Comparison of ENCODE assay signal across 9 cellular contexts in genomic region chr2:85325466-85325811, GRCh38. TPM values are rescaled to one million over a fixed set of nuclear protein-coding genes. Genes with fewer than 3 reads are reported as not detected.
DNase-seq lines count a peak whose midpoint lies in the region; ATAC-seq, FAIRE-seq and TF ChIP-seq lines count a peak whose summit lies in the region.
"Had no signal": no experiment of that assay in that cellular context is flagged by ENCODE, and none has a peak within 500 bp of the region (broad histone marks: within the 10 kb centered on the region; RNA-seq: fewer than 3 reads in every experiment).

No MANE protein-coding gene starts in this region.

- H3K9me3 Mint-ChIP-seq in CD4-positive, alpha-beta T cell: no peaks in the 10 kb centered on the region
- no peaks in the 10 kb centered on the region for H3K9me3 Mint-ChIP-seq in endothelial cell (ENCODE audit: unreplicated experiment)

- no peak overlapping the region for H2AFZ ChIP-seq in PC-9

- no peaks in the 10 kb centered on the region for H3K9me3 ChIP-seq in CD4-positive, alpha-beta T cell (ENCODE audit: control insufficient read depth, low read length)
- H3K9me3 ChIP-seq in PC-9 (ENCODE audit: insufficient read depth, low read depth): no peaks in the 10 kb centered on the region
- H3K9me3 ChIP-seq in pancreas: no peaks in the 10 kb centered on the region

- H3K4me1 ChIP-seq in PC-9 (replicated peaks; ENCODE audit: insufficient read depth) (peaks cover 30% of the 10 kb centered on the region), pancreas (peaks cover 14 to 25% (median 20%) of the 10 kb centered on the region in 3 donors)

- 53 to 56% methylated on average over 9 of the region's 9 CpGs for WGBS in pancreas, 2 donors

- peak overlapping the region; percentile 96 for H3K4me3 Mint-ChIP-seq in CD4-positive, alpha-beta T cell
- H3K4me3 Mint-ChIP-seq in endothelial cell (ENCODE audit: unreplicated experiment): peak overlapping the region; percentile 100

- H3F3A ChIP-seq in PC-9 (ENCODE audit: insufficient read depth, low read depth): peaks cover 19% of the 10 kb centered on the region; the same call in 1 of the 2 replicates

- no peak for FAIRE-seq in pancreas (lab: Jason Lieb, UNC)
- FAIRE-seq: GM18507 had no signal

- H3K4me2 ChIP-seq in PC-9: peak overlapping the region; percentile 96

- peak overlapping the region; percentile 97 for H3K27ac ChIP-seq in CD4-positive, alpha-beta T cell (ENCODE audit: low read depth, low read length)
- H3K27ac ChIP-seq in PC-9 (0 out of 2 replicates have a peak overlapping the region, but pooled peaks have one; percentile 6), pancreas (peak overlapping the region in 3 of 4 donors; percentile 5 to 42 (median 41))

- H3K4me3 ChIP-seq in PC-9 (peak overlapping the region; percentile 93), pancreas (peak overlapping the region in 3 of 4 donors; percentile 49 to 71 (median 50))

- DNase-seq in CD4-positive, alpha-beta T cell: no peak
- DNase-seq in PC-9: no peak
- no peak for DNase-seq in endothelial cell (ENCODE audit: low spot score)
- no peak for DNase-seq in pancreas
- DNase-seq in GM10266 (ENCODE audit: extremely low spot score): no peak
- DNase-seq in NCI-H1092 treated with DMSO at 0.1 percent for 48 hours (lab: John Stamatoyannopoulos, UW): no peak
- no peak for DNase-seq in SW480 (ENCODE audit: low spot score)

- no peaks in the 10 kb centered on the region for H3K27me3 ChIP-seq in CD4-positive, alpha-beta T cell (ENCODE audit: control insufficient read depth, insufficient read depth, low read length)
- H3K27me3 ChIP-seq in PC-9 (ENCODE audit: insufficient read depth, low read depth) (no peaks in the 10 kb centered on the region), pancreas (no peaks in the 10 kb centered on the region)

- BruUV-seq in PC-9 (replicated peaks; lab: Mats Ljungman, UMichigan): no TSS peak

- POLR2A ChIA-PET in CD4-positive, alpha-beta T cell (lab: Charles Lee): interaction anchor here (0.6 to 4.7 kb wide), 9 partner anchors 11 to 781 kb away, joined by 4 to 216 read pairs (median 24); partner anchors contain the start of genes ELMOD3, MAT2A, POLR1A and PTCD3
- POLR2A ChIA-PET in PC-9 (lab: Charles Lee; ENCODE audit: unreplicated experiment): interaction anchor here (0.6 kb wide), 1 partner anchor 25 kb away, joined by 3 read pairs; no protein-coding TSS in a partner anchor

- peaks cover 83% of the 10 kb centered on the region for H3K36me3 Mint-ChIP-seq in CD4-positive, alpha-beta T cell (ENCODE audit: low read depth)
- peaks cover 55% of the 10 kb centered on the region for H3K36me3 Mint-ChIP-seq in endothelial cell (ENCODE audit: low read depth, unreplicated experiment)

- intact Hi-C loops in CD4-positive, alpha-beta T cell (cut with DNase I, micrococcal nuclease): loop anchor here in 1 of 2 experiments (5.0 kb wide), 2 partner anchors 212 to 227 kb away; partner anchors contain the start of gene MAT2A
- intact Hi-C loops in PC-9 (cut with micrococcal nuclease; ENCODE audit: unreplicated experiment) (loop anchor here (5.0 kb wide), 2 partner anchors 87 to 227 kb away; partner anchors contain the start of gene CAPG), pancreas (cut with DNase I) (no loop called here)

- peaks cover 49% of the 10 kb centered on the region for H3K36me3 ChIP-seq in PC-9 (ENCODE audit: low read depth)
- H3K36me3 ChIP-seq in pancreas: peaks cover 3 to 41% (median 17%) of the 10 kb centered on the region in 3 donors

- H3K79me2 ChIP-seq in PC-9 (ENCODE audit: low read depth): peaks cover 64% of the 10 kb centered on the region

- TF ChIP-seq CTCF in CD4-positive, alpha-beta T cell (IDR thresholded peaks at IDR 0.05): no peak
- no peak for TF ChIP-seq CTCF in PC-9 (conservative IDR thresholded peaks at IDR 0.05)
- no peak for TF ChIP-seq CTCF in endothelial cell (IDR thresholded peaks at IDR 0.05; ENCODE audit: unreplicated experiment)
- TF ChIP-seq CTCF in pancreas (IDR thresholded peaks at IDR 0.05): no peak
- no peak for TF ChIP-seq CTCF in GM10266 (IDR thresholded peaks at IDR 0.05; ENCODE audit: control insufficient read depth, insufficient read depth, low read depth, missing control alignments)

- no peaks in the 10 kb centered on the region for H3K27me3 Mint-ChIP-seq in CD4-positive, alpha-beta T cell
- peaks cover 13% of the 10 kb centered on the region for H3K27me3 Mint-ChIP-seq in endothelial cell (ENCODE audit: unreplicated experiment)

- H4K20me1 ChIP-seq in PC-9 (ENCODE audit: insufficient read depth): peaks cover 46% of the 10 kb centered on the region

- H3K4me1 Mint-ChIP-seq in CD4-positive, alpha-beta T cell (ENCODE audit: low read depth): peaks cover 80% of the 10 kb centered on the region
- peaks cover 51% of the 10 kb centered on the region for H3K4me1 Mint-ChIP-seq in endothelial cell (ENCODE audit: unreplicated experiment)

- 0 out of 2 replicates have a peak, but pooled peaks cover 3% of the 10 kb centered on the region for H3K9me2 ChIP-seq in PC-9 (ENCODE audit: insufficient read depth)

- CTCF ChIA-PET in CD4-positive, alpha-beta T cell (lab: Charles Lee): no interaction called here
- CTCF ChIA-PET in PC-9 (lab: Charles Lee): no interaction called here

- peak overlapping the region; percentile 97 for H3K27ac Mint-ChIP-seq in CD4-positive, alpha-beta T cell
- no peak overlapping the region for H3K27ac Mint-ChIP-seq in endothelial cell (ENCODE audit: unreplicated experiment)

- ATAC-seq in CD4-positive, alpha-beta T cell (ENCODE audit: poor library complexity): no peak
- no peak for ATAC-seq in pancreas
- ATAC-seq in GM19395 (IDR thresholded peaks at IDR 0.05; ENCODE audit: unreplicated experiment): no peak

RNA-seq across cellular contexts. Expression of gene TGOLN2, which starts 2.4 kb away (rescaled TPM):
- 100 to 1,000 TPM; 172 to 175 TPM for total RNA-seq in CD4-positive, alpha-beta T cell
- 86.1 and 87.2 TPM in 2 replicates for total RNA-seq in PC-9 (2021)
- total RNA-seq in endothelial cell (ENCODE audit: unreplicated experiment): 83.1 TPM
- total RNA-seq in pancreas: 10 to 100 TPM; 33.1 to 74.7 (median 43.1) TPM
- polyA plus RNA-seq in pancreas: 10 to 100 TPM; 17.7 to 33.7 TPM

RNA-seq across cellular contexts. Expression of gene RETSAT, which starts 28.9 kb away (rescaled TPM):
- 10 to 100 TPM; 19.2 to 22.2 TPM for total RNA-seq in CD4-positive, alpha-beta T cell
- total RNA-seq in PC-9 (2021): 52.1 and 57.8 TPM in 2 replicates
- 37.0 TPM for total RNA-seq in endothelial cell (ENCODE audit: unreplicated experiment)
- total RNA-seq in pancreas: 10 to 100 TPM; 24.9 to 48.3 (median 35.0) TPM
- 10 to 100 TPM; 20.7 to 22.1 TPM for polyA plus RNA-seq in pancreas

RNA-seq across cellular contexts. Expression of gene ELMOD3, which starts 29.1 kb away (rescaled TPM):
- total RNA-seq in CD4-positive, alpha-beta T cell: 10 to 100 TPM; 13.5 to 15.3 TPM
- total RNA-seq in PC-9 (2021): 16.4 and 18.1 TPM in 2 replicates
- total RNA-seq in endothelial cell (ENCODE audit: unreplicated experiment): 15.9 TPM
- 10 to 100 TPM in 1 of 6 donors, 1 to 10 TPM in 5; 3.9 to 10.5 (median 6.6) TPM for total RNA-seq in pancreas
- polyA plus RNA-seq in pancreas: 10 to 100 TPM; 21.1 to 22.9 TPM

Comparison
In these comparisons a context has a peak if more than half of its experiments do, and no peak if none do; other contexts are left out.
1. H3K27ac ChIP-seq: peak in every context shown above with its lines; median percentile 97 in CD4-positive, alpha-beta T cell; 41 in pancreas; 6 in PC-9.